8 cellular contexts compared by ENCODE assay signal in genomic region chr11:60193687-60194433, GRCh38. TPM values are rescaled to one million over a fixed set of nuclear protein-coding genes. Genes with fewer than 3 reads are reported as not detected.
A peak's percentile ranks its signal among the peaks of the same experiment; 100 is the strongest.
DNase-seq lines count a peak whose midpoint lies in the region; ATAC-seq, FAIRE-seq and TF ChIP-seq lines count a peak whose summit lies in the region.

No MANE protein-coding gene starts in this region.

- 7 to 25% methylated on average over 1 of the region's 1 CpG for WGBS in body of pancreas, 2 donors

- H3K36me3 ChIP-seq in GM23338 (ENCODE audit: insufficient read depth) (peaks cover 5% of the 10 kb centered on the region; the same call in 1 of the 2 replicates), body of pancreas (replicated peaks in 1 of 2; ENCODE audit: insufficient read depth in 1 of 2, low read depth in 2 of 2) (no peaks in the 10 kb centered on the region), kidney (ENCODE audit: control insufficient read depth in 1 of 2, insufficient read depth in 2 of 2, low read length in 2 of 2) (no peaks in the 10 kb centered on the region)

- no peak for TF ChIP-seq POLR2A in body of pancreas (IDR thresholded peaks at IDR 0.05)

- no peaks in the 10 kb centered on the region for H3F3A ChIP-seq in GM23338 (replicated peaks; ENCODE audit: low read depth)

- H3K9me3 ChIP-seq in body of pancreas (no peaks in the 10 kb centered on the region), kidney (ENCODE audit: control insufficient read depth in 1 of 2, low read length in 2 of 2) (no peaks in the 10 kb centered on the region)

- no peak overlapping the region for H3K27ac ChIP-seq in GM23338 (ENCODE audit: low read depth)
- peak overlapping the region in 1 of 4 donors; percentile 56 for H3K27ac ChIP-seq in body of pancreas
- no peak overlapping the region for H3K27ac ChIP-seq in kidney (ENCODE audit: low read depth in 2 of 2, low read length in 2 of 2)

- intact Hi-C loops in body of pancreas (cut with DNase I) (no loop called here), kidney (cut with DNase I) (no loop called here)

- POLR2A ChIA-PET in GM10248 (lab: Yijun Ruan, JAX) = no interaction called here

- no peaks in the 10 kb centered on the region for H3K4me1 ChIP-seq in GM23338 (ENCODE audit: insufficient read depth)
- H3K4me1 ChIP-seq in body of pancreas = peaks cover 10% of the 10 kb centered on the region
- no peaks in the 10 kb centered on the region for H3K4me1 ChIP-seq in kidney (ENCODE audit: control insufficient read depth in 1 of 2, insufficient read depth in 1 of 2, low read depth in 1 of 2, low read length in 2 of 2)

- H3K79me2 ChIP-seq in GM23338 (replicated peaks; ENCODE audit: insufficient read depth) = no peaks in the 10 kb centered on the region

- H3K36me3 Mint-ChIP-seq in GM23338 (ENCODE audit: low read depth) = peaks cover 14% of the 10 kb centered on the region

- H3K27me3 Mint-ChIP-seq in GM23338 (ENCODE audit: insufficient read depth, low read depth, poor library complexity) = no peaks in the 10 kb centered on the region

- H4K20me1 ChIP-seq in GM23338 (replicated peaks; ENCODE audit: insufficient read depth) = no peaks in the 10 kb centered on the region

- H3K9ac ChIP-seq in kidney (ENCODE audit: low read length in 2 of 2) = no peak overlapping the region

- H3K4me3 ChIP-seq in GM23338 (no peak overlapping the region), body of pancreas (no peak overlapping the region), kidney (ENCODE audit: low read length in 2 of 2) (no peak overlapping the region)

- H3K27ac Mint-ChIP-seq in GM23338 = peak overlapping the region; percentile 82

- no peak overlapping the region for H3K4me2 ChIP-seq in GM23338

- DNase-seq in GM10248 (ENCODE audit: extremely low spot score) (peak; percentile 47), GM23338 (ENCODE audit: low spot score) (peak; percentile 87), LoVo (ENCODE audit: low spot score) (peak; percentile 38), T-helper 9 cell (peak; percentile 52), body of pancreas (peak; percentile 68 to 74 (median 71)), kidney (no peak), COR-L47 (lab: John Stamatoyannopoulos, UW) (no peak)
- DNase-seq in stimulated activated CD4-positive, alpha-beta T cell treated with anti-CD3 and anti-CD28 coated beads, Interleukin-4, amount 100 ng/mL, for 48 hours (ENCODE audit: low read depth in 2 of 2) = peak; percentile 62

- H3K4me1 Mint-ChIP-seq in GM23338 = peaks cover 4% of the 10 kb centered on the region; the same call in 2 of the 3 replicates

- H2AFZ ChIP-seq in GM23338 = peak overlapping the region; percentile 85

- CTCF ChIA-PET in GM10248 (lab: Yijun Ruan, JAX) = interaction anchor here (0.8 to 5.9 kb wide), 12 partner anchors 9 to 371 kb away, joined by 3 to 28 read pairs (median 7); partner anchors contain the start of gene MS4A6A

- no peak for FAIRE-seq in kidney (lab: Jason Lieb, UNC)

- H3K9me3 Mint-ChIP-seq in GM23338 = peaks cover 21% of the 10 kb centered on the region

- H3K9me2 ChIP-seq in GM23338 (ENCODE audit: insufficient read depth) = no peaks in the 10 kb centered on the region

- no peak overlapping the region for H3K4me3 Mint-ChIP-seq in GM23338

- ATAC-seq in GM23338 (peak; percentile 91), body of pancreas (peak; percentile 82)

- no peaks in the 10 kb centered on the region for H3K27me3 ChIP-seq in GM23338 (ENCODE audit: insufficient read depth)
- H3K27me3 ChIP-seq in body of pancreas = no peaks in the 10 kb centered on the region

- TF ChIP-seq CTCF in GM10248 (IDR thresholded peaks at IDR 0.05; ENCODE audit: control extremely low read depth, extremely low read depth, low read depth, missing control alignments) = peak; percentile 70
- peak; percentile 67 to 76 for TF ChIP-seq CTCF in GM23338 (conservative IDR thresholded peaks at IDR 0.05; ENCODE audit: low read depth in 2 of 2)
- TF ChIP-seq CTCF in body of pancreas (IDR thresholded peaks at IDR 0.05) = peak; percentile 52 to 93 (median 85)
- TF ChIP-seq CTCF in kidney (IDR thresholded peaks at IDR 0.05; ENCODE audit: borderline replicate concordance, extremely low read depth, insufficient read depth) = peak; percentile 72

TF ChIP-seq in GM23338, 12 proteins besides CTCF, POLR2A, EP300 and RAD21 (continues in another document):
- TF ChIP-seq STAT1 (IDR thresholded peaks at IDR 0.05; ENCODE audit: unreplicated experiment) (no peak), EZH2phosphoT487 (IDR thresholded peaks at IDR 0.05; ENCODE audit: unreplicated experiment) (no peak), ZNF462 (CRISPR knock-in tag; IDR thresholded peaks at IDR 0.05) (no peak), POLR2AphosphoS5 (IDR thresholded peaks at IDR 0.05; ENCODE audit: low read depth) (no peak), CREB1 (CRISPR knock-in tag; IDR thresholded peaks at IDR 0.05; ENCODE audit: low read depth) (no peak), ZNF331 (CRISPR knock-in tag; IDR thresholded peaks at IDR 0.05; ENCODE audit: low read depth) (no peak), JUNB (IDR thresholded peaks at IDR 0.05; ENCODE audit: unreplicated experiment) (no peak), EZH2 (IDR thresholded peaks at IDR 0.05; ENCODE audit: low read depth, unreplicated experiment) (no peak)

RNA-seq across cellular contexts. Expression of gene MS4A6A, which starts 11.0 kb away (rescaled TPM):
- not detected in 2 replicates for total RNA-seq in GM23338 (2014; rRNA removed; shearing (Covaris generic))
- polyA plus RNA-seq in GM23338 (2016; fragmentation: Nextera tagmentation; extraction: Ambion mirVana) (not detected in 2 replicates), kidney (ENCODE audit: insufficient read depth, low read depth, low replicate concordance) (16.7 TPM)
- total RNA-seq in body of pancreas (10 to 100 TPM in 1 of 2 donors, 1 to 10 TPM in 1; 5.9 to 24.9 TPM), kidney (145 TPM)

RNA-seq across cellular contexts. Expression of gene MS4A4E, which starts 49.1 kb away (rescaled TPM):
- total RNA-seq in GM23338 (2014; rRNA removed; shearing (Covaris generic)) = not detected in 2 replicates
- polyA plus RNA-seq in GM23338 (2016; fragmentation: Nextera tagmentation; extraction: Ambion mirVana) (not detected in 2 replicates), kidney (ENCODE audit: insufficient read depth, low read depth, low replicate concordance) (not detected)
- total RNA-seq in body of pancreas (not detected), kidney (9.4 TPM)

Comparison
In these comparisons a context has a peak if more than half of its experiments do, and no peak if none do; other contexts are left out.
1. DNase-seq: peak in GM10248 (single experiment), GM23338 (single experiment), LoVo (single experiment), T-helper 9 cell (single experiment), body of pancreas (4 of 4) and stimulated activated CD4-positive, alpha-beta T cell treated with anti-CD3 and anti-CD28 coated beads, Interleukin-4, amount 100 ng/mL, for 48 hours (2 of 2); none in kidney (single experiment) and COR-L47 (single experiment).
2. Peak in every context shown above with its lines, with median percentiles within 50 percentile points of each other: CTCF ChIP-seq.